Comparison of ENCODE assay signal across 23 cellular contexts in genomic region chr10:6532321-6532720, GRCh38. TPM values are rescaled to one million over a fixed set of nuclear protein-coding genes. Genes with fewer than 3 reads are reported as not detected.
A peak's percentile ranks its signal among the peaks of the same experiment; 100 is the strongest.
DNase-seq lines count a peak whose midpoint lies in the region; ATAC-seq lines count a peak whose summit lies in the region.
"Had no signal": no experiment of that assay in that cellular context is flagged by ENCODE, and none has a peak within 500 bp of the region (broad histone marks: within the 10 kb centered on the region; RNA-seq: fewer than 3 reads in every experiment).

No MANE protein-coding gene starts in this region.

- H3K27me3 ChIP-seq in right cardiac atrium (ENCODE audit: control insufficient read depth, insufficient read depth) = no peaks in the 10 kb centered on the region
- H3K27me3 ChIP-seq: gastroesophageal sphincter had no signal

- H3K9me3 ChIP-seq in right cardiac atrium (ENCODE audit: control insufficient read depth, low read length) = no peaks in the 10 kb centered on the region
- H3K9me3 ChIP-seq: gastroesophageal sphincter had no signal

- H3K4me1 ChIP-seq in right cardiac atrium (ENCODE audit: control insufficient read depth, insufficient read depth, low read length) = no peaks in the 10 kb centered on the region
- H3K4me1 ChIP-seq: gastroesophageal sphincter had no signal

- H3K9me3 Mint-ChIP-seq in stimulated activated naive CD8-positive, alpha-beta T cell treated with anti-CD3 and anti-CD28 coated beads, Interleukin-15, Interleukin-2, amounts not matched to agents 100 ng/mL and 50 ng/mL, for 24 hours = no peaks in the 10 kb centered on the region
- no peaks in the 10 kb centered on the region for H3K9me3 Mint-ChIP-seq in central memory CD8-positive, alpha-beta T cell
- H3K9me3 Mint-ChIP-seq: CD14-positive monocyte, mesothelial cell of epicardium had no signal

- peaks cover 29% of the 10 kb centered on the region for H3K36me3 Mint-ChIP-seq in stimulated activated naive CD8-positive, alpha-beta T cell treated with anti-CD3 and anti-CD28 coated beads, Interleukin-15, Interleukin-2, amounts not matched to agents 100 ng/mL and 50 ng/mL, for 24 hours (ENCODE audit: low read depth)
- peaks cover 7% of the 10 kb centered on the region for H3K36me3 Mint-ChIP-seq in central memory CD8-positive, alpha-beta T cell (ENCODE audit: insufficient read depth)
- H3K36me3 Mint-ChIP-seq: CD14-positive monocyte, mesothelial cell of epicardium had no signal

- no peak overlapping the region for H3K27ac ChIP-seq in right cardiac atrium (ENCODE audit: low read length)
- H3K27ac ChIP-seq: gastroesophageal sphincter, GM23248, PC-9, SK-N-MC had no signal

- no peaks in the 10 kb centered on the region for H3K27me3 Mint-ChIP-seq in stimulated activated naive CD8-positive, alpha-beta T cell treated with anti-CD3 and anti-CD28 coated beads, Interleukin-15, Interleukin-2, amounts not matched to agents 100 ng/mL and 50 ng/mL, for 24 hours
- H3K27me3 Mint-ChIP-seq in central memory CD8-positive, alpha-beta T cell = no peaks in the 10 kb centered on the region

- whole genome bisulfite sequencing in right cardiac atrium = 82% methylated on average over 5 of the region's 5 CpGs

- peak; percentile 34 for DNase-seq in activated CD4-positive, alpha-beta T cell treated with anti-CD3 and anti-CD28 coated beads for 48 hours
- DNase-seq in activated CD4-positive, alpha-beta T cell treated with anti-CD3 and anti-CD28 coated beads, Interleukin-2, amount 50 U/mL, for 1 hour = no peak
- no peak for DNase-seq in stimulated activated naive CD8-positive, alpha-beta T cell treated with anti-CD3 and anti-CD28 coated beads, Interleukin-15, Interleukin-2, amounts not matched to agents 100 U/mL and 50 U/mL, for 24 hours
- no peak for DNase-seq in central memory CD8-positive, alpha-beta T cell (ENCODE audit: low spot score in 2 of 2)
- no peak for DNase-seq in activated CD4-positive, CD25-positive, alpha-beta regulatory T cell treated with anti-CD3 and anti-CD28 coated beads, Interleukin-2, amount 50 U/mL, for 72 hours
- DNase-seq in right cardiac atrium = no peak
- no peak for DNase-seq in stimulated activated CD4-positive, alpha-beta T cell treated with anti-CD3 and anti-CD28 coated beads, Interleukin-4, amount 100 ng/mL, for 1 hour
- DNase-seq: activated gamma-delta T cell; amygdala; DMS 273 treated with DMSO at 0.1 percent for 48 hours; GM23248; kidney glomerular epithelial cell; NCI-H146; NCI-H226; NCI-H526 treated with DMSO at 0.1 percent for 48 hours; nucleus accumbens; PC-9; stimulated activated naive CD4-positive, alpha-beta T cell had no signal

- no peak overlapping the region for H3K4me3 ChIP-seq in right cardiac atrium (ENCODE audit: low read length)
- H3K4me3 ChIP-seq: gastroesophageal sphincter, GM23248, PC-9, SK-N-MC had no signal

- no peak for ATAC-seq in stimulated activated naive CD8-positive, alpha-beta T cell treated with anti-CD3 and anti-CD28 coated beads, Interleukin-15, Interleukin-2, amounts not matched to agents 100 U/mL and 50 U/mL, for 24 hours
- no peak for ATAC-seq in central memory CD8-positive, alpha-beta T cell (replicated peaks; ENCODE audit: extremely low read depth, poor library complexity, severe bottlenecking)
- no peak for ATAC-seq in right cardiac atrium
- ATAC-seq: gastroesophageal sphincter had no signal

- intact Hi-C loops in right cardiac atrium (cut with DNase I) = no loop called here

- peaks cover 77% of the 10 kb centered on the region for H3K4me1 Mint-ChIP-seq in stimulated activated naive CD8-positive, alpha-beta T cell treated with anti-CD3 and anti-CD28 coated beads, Interleukin-15, Interleukin-2, amounts not matched to agents 100 ng/mL and 50 ng/mL, for 24 hours (ENCODE audit: low read depth)
- peaks cover 85% of the 10 kb centered on the region for H3K4me1 Mint-ChIP-seq in central memory CD8-positive, alpha-beta T cell
- H3K4me1 Mint-ChIP-seq: mesothelial cell of epicardium had no signal

- no peak overlapping the region for H3K4me3 Mint-ChIP-seq in stimulated activated naive CD8-positive, alpha-beta T cell treated with anti-CD3 and anti-CD28 coated beads, Interleukin-15, Interleukin-2, amounts not matched to agents 100 ng/mL and 50 ng/mL, for 24 hours
- H3K4me3 Mint-ChIP-seq in central memory CD8-positive, alpha-beta T cell = no peak overlapping the region
- H3K4me3 Mint-ChIP-seq: CD14-positive monocyte, mesothelial cell of epicardium had no signal

- peak overlapping the region; percentile 7 for H3K27ac Mint-ChIP-seq in stimulated activated naive CD8-positive, alpha-beta T cell treated with anti-CD3 and anti-CD28 coated beads, Interleukin-15, Interleukin-2, amounts not matched to agents 100 ng/mL and 50 ng/mL, for 24 hours
- H3K27ac Mint-ChIP-seq in central memory CD8-positive, alpha-beta T cell (ENCODE audit: low read depth) = peak overlapping the region; percentile 84
- H3K27ac Mint-ChIP-seq: CD14-positive monocyte, mesothelial cell of epicardium had no signal

RNA-seq across cellular contexts. Expression of gene PRKCQ, which starts 47.8 kb away (rescaled TPM):
- under 1 TPM; 0.17 to 0.25 (median 0.22) TPM for total RNA-seq in right cardiac atrium
- 0.05 TPM for polyA plus RNA-seq in right cardiac atrium
- total RNA-seq: GM23248 had no signal
- polyA plus RNA-seq: GM23248 had no signal
